In genomic region chr15:69167218-69167842, GRCh38 we compare ENCODE assay signal across 13 cellular contexts.
"Had no signal": no experiment of that assay in that cellular context is flagged by ENCODE, and none has a peak within 500 bp of the region (broad histone marks: within the 10 kb centered on the region; RNA-seq: fewer than 3 reads in every experiment).

No MANE protein-coding gene starts in this region.

- H3K4me3 ChIP-seq: cardiac muscle cell, heart left ventricle had no signal

- H3K9me3 ChIP-seq: heart left ventricle had no signal

- H3K27ac Mint-ChIP-seq: activated CD8-positive, alpha-beta T cell treated with anti-CD3 and anti-CD28 coated beads for 36 hours; activated T-cell treated with anti-CD3 and anti-CD28 coated beads, Interleukin-2, amount 50 U/mL, for 72 hours; memory B cell; stimulated activated naive CD8-positive, alpha-beta T cell treated with anti-CD3 and anti-CD28 coated beads, Interleukin-15, Interleukin-2, amounts not matched to agents 100 ng/mL and 50 ng/mL, for 24 hours; T-helper 17 cell had no signal

- DNase-seq: activated CD8-positive, alpha-beta memory T cell treated with anti-CD3 and anti-CD28 coated beads, Interleukin-2, amount 50 U/mL, for 4 hours; activated CD8-positive, alpha-beta T cell treated with anti-CD3 and anti-CD28 coated beads for 36 hours; activated T-cell treated with anti-CD3 and anti-CD28 coated beads, Interleukin-2, amount 50 U/mL, for 72 hours; effector CD4-positive, alpha-beta T cell; foreskin keratinocyte; heart left ventricle; stimulated activated CD4-positive, alpha-beta T cell treated with anti-CD3 and anti-CD28 coated beads, Interleukin-2, amount 100 ng/mL, for 48 hours; stimulated activated CD8-positive, alpha-beta memory T cell treated with anti-CD3 and anti-CD28 coated beads, Interleukin-4, amount 100 ng/mL, for 48 hours; T-helper 17 cell had no signal

- FAIRE-seq: endothelial cell of umbilical vein had no signal

- H3K4me3 Mint-ChIP-seq: activated CD8-positive, alpha-beta T cell treated with anti-CD3 and anti-CD28 coated beads for 36 hours; activated T-cell treated with anti-CD3 and anti-CD28 coated beads, Interleukin-2, amount 50 U/mL, for 72 hours; memory B cell; stimulated activated naive CD8-positive, alpha-beta T cell treated with anti-CD3 and anti-CD28 coated beads, Interleukin-15, Interleukin-2, amounts not matched to agents 100 ng/mL and 50 ng/mL, for 24 hours; T-helper 17 cell had no signal

- ATAC-seq: activated CD8-positive, alpha-beta T cell treated with anti-CD3 and anti-CD28 coated beads for 36 hours; activated T-cell treated with anti-CD3 and anti-CD28 coated beads, Interleukin-2, amount 50 U/mL, for 72 hours; foreskin keratinocyte; heart left ventricle; T-helper 17 cell had no signal

- H3K9me3 Mint-ChIP-seq: activated CD8-positive, alpha-beta T cell treated with anti-CD3 and anti-CD28 coated beads for 36 hours; memory B cell; stimulated activated naive CD8-positive, alpha-beta T cell treated with anti-CD3 and anti-CD28 coated beads, Interleukin-15, Interleukin-2, amounts not matched to agents 100 ng/mL and 50 ng/mL, for 24 hours had no signal

- H3K36me3 ChIP-seq: cardiac muscle cell, heart left ventricle had no signal

- H3K27me3 Mint-ChIP-seq: activated CD8-positive, alpha-beta T cell treated with anti-CD3 and anti-CD28 coated beads for 36 hours; memory B cell; stimulated activated naive CD8-positive, alpha-beta T cell treated with anti-CD3 and anti-CD28 coated beads, Interleukin-15, Interleukin-2, amounts not matched to agents 100 ng/mL and 50 ng/mL, for 24 hours; T-helper 17 cell had no signal
